In the genomic region with DNA sequence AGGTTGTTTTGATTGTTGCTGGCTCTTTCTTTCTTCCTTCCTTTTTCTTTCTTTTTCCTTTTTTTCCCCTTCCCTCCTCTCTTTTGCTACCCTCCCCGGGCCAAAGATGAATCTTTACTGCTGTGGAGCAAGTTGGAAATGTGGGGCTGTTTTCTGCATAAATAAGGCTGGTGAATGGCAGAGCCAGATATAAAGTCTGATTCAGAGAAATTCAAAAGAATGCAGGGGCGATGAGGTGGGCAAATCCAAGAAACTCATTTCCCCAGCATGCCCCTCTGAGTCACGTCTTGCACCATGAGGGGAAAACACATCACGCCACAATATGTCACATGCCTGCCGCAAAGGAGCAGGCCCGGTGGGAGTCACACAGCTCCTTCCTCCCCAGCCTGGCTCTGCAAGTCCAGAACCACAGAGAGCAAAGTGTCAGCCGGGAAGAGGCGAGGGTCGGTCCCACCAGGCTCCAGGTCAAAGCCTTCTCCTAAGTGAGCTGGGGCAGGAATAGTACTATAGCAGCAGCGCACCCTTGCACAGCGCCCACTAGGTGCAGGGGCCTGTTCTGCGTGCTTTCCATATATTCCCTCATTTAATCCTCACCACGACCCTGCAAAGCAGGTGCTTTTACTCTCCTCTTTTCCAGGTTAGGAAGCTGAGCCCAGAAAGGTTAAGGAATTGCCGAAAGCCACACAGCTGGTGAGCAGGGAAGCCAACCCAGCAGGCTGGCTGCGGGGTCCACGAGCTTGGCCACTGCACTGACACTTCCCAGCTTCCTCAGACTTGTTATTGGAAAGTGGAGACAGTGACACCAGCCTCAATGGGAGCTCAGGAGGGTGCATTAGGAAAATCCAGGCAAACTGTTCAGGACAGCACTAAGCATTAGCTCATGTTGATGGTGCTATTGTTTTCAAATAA, we compare ENCODE assay signal across 8 cellular contexts.
DNase-seq lines count a peak whose midpoint lies in the region; ATAC-seq and TF ChIP-seq lines count a peak whose summit lies in the region.

No MANE protein-coding gene starts in this region.

- peak overlapping the region; percentile 94 for H3K27ac ChIP-seq in subcutaneous abdominal adipose tissue (ENCODE audit: low read depth, low read length)

- H3K27me3 ChIP-seq in neuron (ENCODE audit: insufficient read depth, low read length) (no peaks in the 10 kb centered on the region), subcutaneous abdominal adipose tissue (ENCODE audit: control insufficient read depth in 5 of 5, insufficient read depth in 4 of 5, low read length in 5 of 5) (no peaks in the 10 kb centered on the region)

- ATAC-seq in GM21390 (IDR thresholded peaks at IDR 0.05; ENCODE audit: unreplicated experiment): no peak

- H2AFZ ChIP-seq in neuron (ENCODE audit: low read depth, low read length): no peak overlapping the region

- peak overlapping the region; percentile 37 for H3K4me3 ChIP-seq in fibroblast of villous mesenchyme (ENCODE audit: low read depth, low read length)
- peak overlapping the region; percentile 39 for H3K4me3 ChIP-seq in neuron (ENCODE audit: low read length)
- H3K4me3 ChIP-seq in subcutaneous abdominal adipose tissue (ENCODE audit: low read depth in 1 of 5, low read length in 5 of 5): peak overlapping the region; percentile 13 to 56 (median 41)

- DNase-seq in DMS53 (lab: John Stamatoyannopoulos, UW) (peak; percentile 87), HT1080 (ENCODE audit: low read depth) (peak; percentile 97), RPMI8226 (peak; percentile 25), fibroblast of villous mesenchyme (ENCODE audit: low read depth) (peak; percentile 90)
- peak; percentile 37 for DNase-seq in activated effector memory CD4-positive, alpha-beta T cell treated with Interleukin-2 at 50 U/mL for 16 hours

- peak overlapping the region; percentile 26 to 76 (median 60) for H3K9ac ChIP-seq in subcutaneous abdominal adipose tissue (ENCODE audit: low read length in 5 of 5)

- TF ChIP-seq CTCF in fibroblast of villous mesenchyme (IDR thresholded peaks at IDR 0.05; ENCODE audit: insufficient read depth, low read depth, low read length): peak; percentile 70

- H3K36me3 ChIP-seq in neuron (ENCODE audit: insufficient read depth, low read length): no peaks in the 10 kb centered on the region
- H3K36me3 ChIP-seq in subcutaneous abdominal adipose tissue (ENCODE audit: control insufficient read depth in 5 of 5, insufficient read depth in 5 of 5, low read length in 5 of 5): no peaks in the 10 kb centered on the region

- H3K4me1 ChIP-seq in neuron (ENCODE audit: insufficient read depth, low read length): peaks cover 45% of the 10 kb centered on the region
- H3K4me1 ChIP-seq in subcutaneous abdominal adipose tissue (ENCODE audit: control insufficient read depth in 5 of 5, insufficient read depth in 5 of 5, low read length in 5 of 5): peaks cover 8 to 35% (median 33%) of the 10 kb centered on the region in 5 donors

- H3K9me3 ChIP-seq in neuron (ENCODE audit: low read length): no peaks in the 10 kb centered on the region
- H3K9me3 ChIP-seq in subcutaneous abdominal adipose tissue (ENCODE audit: control insufficient read depth in 5 of 5, low read length in 5 of 5): no peaks in the 10 kb centered on the region

Comparison
In these comparisons a context has a peak if more than half of its experiments do, and no peak if none do; other contexts are left out.
1. DNase-seq: peak in every context shown above with its lines; median percentile 97 in HT1080; 90 in fibroblast of villous mesenchyme; 87 in DMS53; 37 in activated effector memory CD4-positive, alpha-beta T cell treated with Interleukin-2 at 50 U/mL for 16 hours; 25 in RPMI8226.